Comparison of ENCODE assay signal across 15 cellular contexts in the genomic region with DNA sequence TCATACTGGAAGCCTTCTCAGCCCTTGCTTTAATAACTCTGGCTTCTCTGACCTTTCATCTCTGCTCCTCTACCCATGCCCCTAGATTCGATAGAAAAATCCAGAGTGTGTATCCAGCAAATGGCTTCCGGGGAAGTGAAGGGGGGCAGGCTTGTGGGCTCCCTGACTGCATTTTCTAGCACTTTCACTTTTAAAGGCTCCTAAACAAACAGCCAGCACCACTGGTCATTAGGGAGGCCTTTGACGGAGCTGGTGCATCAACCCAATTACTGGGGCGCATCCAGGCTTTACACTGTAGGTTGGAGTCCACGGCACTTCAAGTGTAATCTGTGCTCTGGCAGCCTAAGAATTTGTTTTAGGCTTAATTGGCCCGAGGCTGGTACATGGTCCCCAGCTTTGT.
A peak's percentile ranks its signal among the peaks of the same experiment; 100 is the strongest.
DNase-seq lines count a peak whose midpoint lies in the region; TF ChIP-seq lines count a peak whose summit lies in the region.
"Had no signal": no experiment of that assay in that cellular context is flagged by ENCODE, and none has a peak within 500 bp of the region (broad histone marks: within the 10 kb centered on the region; RNA-seq: fewer than 3 reads in every experiment).

No MANE protein-coding gene starts in this region.

- no peaks in the 10 kb centered on the region for H3K36me3 ChIP-seq in sigmoid colon

- DNase-seq in AG10803 (ENCODE audit: low read depth) (no peak), astrocyte of the hippocampus (ENCODE audit: low read depth, low spot score) (peak; percentile 41), kidney tubule cell (ENCODE audit: low spot score) (peak; percentile 18), sigmoid colon (peak; percentile 43), cortex of kidney (lab: John Stamatoyannopoulos, UW) (no peak), head of caudate nucleus (no peak), RKO (ENCODE audit: low spot score) (no peak)
- no peak for DNase-seq in activated CD8-positive, alpha-beta memory T cell treated with anti-CD3 and anti-CD28 coated beads, Interleukin-2, amount 50 U/mL, for 4 hours
- DNase-seq: activated T-cell treated with anti-CD3 and anti-CD28 coated beads for 4 hours, body of pancreas, DND-41, hippocampal formation, Karpas-422, mucosa of descending colon had no signal

- no peak for TF ChIP-seq CTCF in AG10803 (conservative IDR thresholded peaks at IDR 0.05; ENCODE audit: low read length)
- TF ChIP-seq CTCF in sigmoid colon (IDR thresholded peaks at IDR 0.05): no peak

- H3K4me3 ChIP-seq in AG10803 (ENCODE audit: low read length): peak overlapping the region; percentile 24
- peak overlapping the region in 3 of 4 donors; percentile 5 to 14 (median 10) for H3K4me3 ChIP-seq in sigmoid colon
- H3K4me3 ChIP-seq: body of pancreas, mucosa of descending colon had no signal

- TF ChIP-seq POLR2A in sigmoid colon (IDR thresholded peaks at IDR 0.05): no peak

- H3K27me3 ChIP-seq in sigmoid colon: no peaks in the 10 kb centered on the region
- H3K27me3 ChIP-seq: body of pancreas had no signal

- no peaks in the 10 kb centered on the region for H3K9me3 ChIP-seq in sigmoid colon
- H3K9me3 ChIP-seq: body of pancreas, mucosa of descending colon had no signal

- no peak for TF ChIP-seq EP300 in sigmoid colon (IDR thresholded peaks at IDR 0.05)

- WGBS in sigmoid colon, 2 donors: 34 to 46% methylated on average over 6 of the region's 6 CpGs

- H3K4me1 ChIP-seq in sigmoid colon: no peaks in the 10 kb centered on the region
- H3K4me1 ChIP-seq: body of pancreas, parathyroid adenoma had no signal

- H3K27ac ChIP-seq in sigmoid colon: no peak overlapping the region
- H3K27ac ChIP-seq: body of pancreas, parathyroid adenoma had no signal

- intact Hi-C loops in sigmoid colon (cut with DNase I): no loop called here
- intact Hi-C loops in head of caudate nucleus (cut with DNase I): no loop called here

Comparison
In these comparisons a context has a peak if more than half of its experiments do, and no peak if none do; other contexts are left out.
1. DNase-seq: peak in astrocyte of the hippocampus (single experiment), kidney tubule cell (single experiment) and sigmoid colon (single experiment); none in AG10803 (single experiment), activated CD8-positive, alpha-beta memory T cell treated with anti-CD3 and anti-CD28 coated beads, Interleukin-2, amount 50 U/mL, for 4 hours (single experiment), cortex of kidney (single experiment), head of caudate nucleus (0 of 42) and RKO (single experiment).